ENCODE assay signal across 8 cellular contexts in the genomic region with DNA sequence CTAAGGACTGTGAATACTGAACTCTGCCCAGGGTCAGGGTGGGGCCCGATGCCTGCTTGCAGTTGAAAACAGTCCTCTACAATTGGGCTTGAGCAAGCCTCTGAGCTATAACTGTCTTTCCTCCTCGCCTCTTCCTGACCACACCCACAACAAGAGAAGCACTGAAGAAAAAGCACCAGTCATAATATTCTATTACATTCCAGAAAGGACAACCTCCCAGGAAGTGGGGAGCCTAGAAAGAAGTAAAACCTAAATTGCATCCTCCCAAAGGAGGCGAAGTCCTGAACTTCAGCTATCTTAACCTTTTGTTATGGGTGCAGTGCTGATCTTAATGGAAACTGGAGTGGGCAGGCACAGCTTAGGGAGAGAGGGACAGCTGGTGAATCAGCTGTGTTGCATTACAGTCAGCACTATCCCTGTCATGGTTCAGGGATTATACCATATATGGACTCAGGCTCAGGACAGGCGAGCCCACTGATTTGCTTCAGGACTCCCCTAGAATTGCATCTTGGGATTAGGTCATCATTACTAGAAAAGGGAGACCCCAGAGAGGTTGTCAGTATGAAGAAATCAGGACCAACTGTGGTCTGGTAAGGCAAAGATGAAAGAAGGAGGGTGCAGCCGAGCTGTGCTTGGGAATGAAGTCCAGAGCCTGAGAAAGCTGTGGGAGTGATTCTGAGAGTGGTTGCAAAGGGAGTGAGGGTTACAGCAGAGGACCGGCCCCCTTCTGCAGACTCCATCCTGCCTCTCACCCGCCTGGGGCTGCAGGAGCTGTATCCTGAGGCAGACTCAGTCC. TPM values are rescaled to one million over a fixed set of nuclear protein-coding genes. Genes with fewer than 3 reads are reported as not detected.
DNase-seq lines count a peak whose midpoint lies in the region; ATAC-seq and TF ChIP-seq lines count a peak whose summit lies in the region.

No MANE protein-coding gene starts in this region.

- peak overlapping the region; percentile 49 for H3K4me2 ChIP-seq in DOHH2 (ENCODE audit: low read length)

- DNase-seq in GM20000 (ENCODE audit: low spot score) (peak; percentile 50), SJCRH30 (peak; percentile 78 to 91), foreskin melanocyte (peak; percentile 81), sciatic nerve (ENCODE audit: low spot score) (peak; percentile 64), GDM1 (lab: John Stamatoyannopoulos, UW) (no peak)
- DNase-seq in stimulated activated naive CD4-positive, alpha-beta T cell treated with Interleukin-2 at 50 U/mL for 16 hours (lab: John Stamatoyannopoulos, UW), result no peak

- H4K20me1 ChIP-seq in DOHH2 (ENCODE audit: control insufficient read depth, insufficient read depth, low read depth, low read length), result no peaks in the 10 kb centered on the region

- no peaks in the 10 kb centered on the region for H3K27me3 ChIP-seq in DOHH2 (ENCODE audit: control insufficient read depth, low read length)
- no peaks in the 10 kb centered on the region for H3K27me3 ChIP-seq in SJCRH30

- H3K36me3 ChIP-seq in DOHH2 (ENCODE audit: control insufficient read depth, low read length), result no peaks in the 10 kb centered on the region
- no peaks in the 10 kb centered on the region for H3K36me3 ChIP-seq in SJCRH30

- H3K4me1 ChIP-seq in DOHH2 (ENCODE audit: control insufficient read depth, low read length), result peaks cover 39% of the 10 kb centered on the region
- H3K4me1 ChIP-seq in SJCRH30, result peaks cover 35% of the 10 kb centered on the region

- intact Hi-C loops in sciatic nerve (cut with DNase I), result loop anchor here (5.0 kb wide), 1 partner anchor 57 kb away; no protein-coding TSS in a partner anchor

- H3F3A ChIP-seq in DOHH2 (ENCODE audit: control insufficient read depth, insufficient read depth), result peaks cover 2% of the 10 kb centered on the region; the same call in 1 of the 2 replicates

- no peaks in the 10 kb centered on the region for H3K9me2 ChIP-seq in DOHH2 (replicated peaks; ENCODE audit: control insufficient read depth, low read length)

- TF ChIP-seq CTCF in DOHH2 (IDR thresholded peaks at IDR 0.05; ENCODE audit: low read depth, low read length, poor library complexity, severe bottlenecking) (no peak), GM20000 (IDR thresholded peaks at IDR 0.05; ENCODE audit: extremely low read depth, missing control alignments) (no peak)

- peak overlapping the region; percentile 31 for H3K4me3 ChIP-seq in DOHH2 (ENCODE audit: low read length)
- H3K4me3 ChIP-seq in SJCRH30, result peak overlapping the region; percentile 30

- H3K9me3 ChIP-seq in DOHH2 (ENCODE audit: control insufficient read depth, insufficient read depth, low read length), result no peaks in the 10 kb centered on the region
- H3K9me3 ChIP-seq in SJCRH30 (replicated peaks), result no peaks in the 10 kb centered on the region

- H3K79me2 ChIP-seq in DOHH2 (ENCODE audit: control insufficient read depth, low read length), result no peaks in the 10 kb centered on the region

- H3K27ac ChIP-seq in DOHH2 (ENCODE audit: low read depth, low read length) (no peak overlapping the region), SJCRH30 (peak overlapping the region; percentile 89)

- ATAC-seq in HG03469 (IDR thresholded peaks at IDR 0.05; ENCODE audit: unreplicated experiment) (peak; percentile 59), sciatic nerve (peak; percentile 86)

RNA-seq across cellular contexts. Expression of a gene that starts 18.3 kb away (rescaled TPM):
- total RNA-seq in SJCRH30 (2014; rRNA removed; shearing (Covaris generic)), result 28.4 and 28.8 TPM in 2 replicates
- total RNA-seq in sciatic nerve, result 18.6 TPM

Comparison
In these comparisons a context has a peak if more than half of its experiments do, and no peak if none do; other contexts are left out.
1. DNase-seq: peak in GM20000 (single experiment), SJCRH30 (2 of 2), foreskin melanocyte (single experiment) and sciatic nerve (single experiment); none in stimulated activated naive CD4-positive, alpha-beta T cell treated with Interleukin-2 at 50 U/mL for 16 hours (single experiment) and GDM1 (single experiment).